24 cellular contexts compared by ENCODE assay signal in genomic region chr11:11499300-11499699, GRCh38.
"Had no signal": no experiment of that assay in that cellular context is flagged by ENCODE, and none has a peak within 500 bp of the region (broad histone marks: within the 10 kb centered on the region; RNA-seq: fewer than 3 reads in every experiment).

No MANE protein-coding gene starts in this region.

- H3K27ac ChIP-seq: colonic mucosa, esophagus squamous epithelium, gastroesophageal sphincter, ovary, upper lobe of left lung, vagina had no signal

- H3K36me3 Mint-ChIP-seq: naive B cell had no signal

- ATAC-seq: gastroesophageal sphincter, left colon, left ventricle myocardium superior, right cardiac atrium had no signal

- H3K9me3 ChIP-seq: colonic mucosa, esophagus squamous epithelium, gastroesophageal sphincter, ovary, tibial artery, upper lobe of left lung, vagina had no signal

- H3K36me3 ChIP-seq: colonic mucosa, esophagus squamous epithelium, gastroesophageal sphincter, ovary, tibial artery, upper lobe of left lung, vagina had no signal

- H3K4me3 ChIP-seq: colonic mucosa, esophagus squamous epithelium, gastroesophageal sphincter, lung, ovary, tibial artery, upper lobe of left lung, vagina had no signal

- FAIRE-seq: keratinocyte, small intestine had no signal

- H3K27me3 ChIP-seq: colonic mucosa, esophagus squamous epithelium, gastroesophageal sphincter, ovary, tibial artery, upper lobe of left lung, vagina had no signal

- DNase-seq: colonic mucosa; dermis blood vessel endothelial cell; esophagus squamous epithelium; foreskin fibroblast; glutamatergic neuron; immature natural killer cell; left colon; left ventricle myocardium superior; mesendoderm; naive B cell; nucleus accumbens; ovary; right cardiac atrium; small intestine; stimulated activated CD4-positive, alpha-beta T cell treated with anti-CD3 and anti-CD28 coated beads, Interleukin-12 subunit alpha, Interleukin-12 subunit beta, amount 100 ng/mL, for 4 hours; stimulated activated naive CD4-positive, alpha-beta T cell treated with Interleukin-2 at 50 U/mL for 16 hours; tibial artery; upper lobe of left lung had no signal

- H3K9me3 Mint-ChIP-seq: neural crest cell had no signal

- H3K27ac Mint-ChIP-seq: immature natural killer cell, naive B cell, progenitor cell of endocrine pancreas had no signal

- H3K4me3 Mint-ChIP-seq: immature natural killer cell, naive B cell, neural crest cell had no signal
